ENCODE assay signal across 3 cellular contexts in genomic region chr2:226752887-226753286, GRCh38.
A peak's percentile ranks its signal among the peaks of the same experiment; 100 is the strongest.
TF ChIP-seq lines count a peak whose summit lies in the region.

No MANE protein-coding gene starts in this region.

TF ChIP-seq in GM12891, 5 proteins besides CTCF, POLR2A, EP300 and RAD21 (continued from another document):
- TF ChIP-seq SPI1 (IDR thresholded peaks at IDR 0.05; ENCODE audit: low read depth, low read length): peak; percentile 60

TF ChIP-seq in HCT116, 20 proteins besides CTCF, POLR2A, EP300 and RAD21 (continued from another document):
- no peak for TF ChIP-seq EZH2phosphoT487 (IDR thresholded peaks at IDR 0.05; ENCODE audit: borderline replicate concordance)

TF ChIP-seq in K562, 482 proteins besides CTCF, POLR2A, EP300 and RAD21:
- no peak for TF ChIP-seq ADNP (tag; IDR thresholded peaks at IDR 0.05)
- TF ChIP-seq ZNF707 (CRISPR knock-in tag; conservative IDR thresholded peaks at IDR 0.05): no peak
- TF ChIP-seq RCOR1 (IDR thresholded peaks at IDR 0.05; ENCODE audit: borderline replicate concordance in 1 of 2, low read depth in 2 of 2, low read length in 2 of 2): no peak
- TF ChIP-seq SETDB1 (IDR thresholded peaks at IDR 0.05; ENCODE audit: low read length): no peak
- TF ChIP-seq CBX8 (IDR thresholded peaks at IDR 0.05; ENCODE audit: borderline replicate concordance, extremely low read depth, low read depth, low read length, poor library complexity, severe bottlenecking): no peak
- TF ChIP-seq ZNF282 (CRISPR knock-in tag; IDR thresholded peaks at IDR 0.05): no peak
- TF ChIP-seq ZZZ3 (IDR thresholded peaks at IDR 0.05): no peak
- no peak for TF ChIP-seq ARNT (IDR thresholded peaks at IDR 0.05)
- no peak for TF ChIP-seq ZEB2 (IDR thresholded peaks at IDR 0.05)
- TF ChIP-seq U2AF2 (optimal IDR thresholded peaks at IDR 0.05; ENCODE audit: low read depth, low read length): no peak
- TF ChIP-seq PTBP1 (IDR thresholded peaks at IDR 0.05; ENCODE audit: low read depth, low read length): no peak
- no peak for TF ChIP-seq BACH1 (tag; IDR thresholded peaks at IDR 0.05)
